ENCODE assay signal across 8 cellular contexts in genomic region chr1:155175927-155176371, GRCh38. TPM values are rescaled to one million over a fixed set of nuclear protein-coding genes. Genes with fewer than 3 reads are reported as not detected.
A peak's percentile ranks its signal among the peaks of the same experiment; 100 is the strongest.
DNase-seq lines count a peak whose midpoint lies in the region; ATAC-seq and TF ChIP-seq lines count a peak whose summit lies in the region.

No MANE protein-coding gene starts in this region.

- no peaks in the 10 kb centered on the region for H3K27me3 ChIP-seq in HL-60 (ENCODE audit: insufficient read depth, poor library complexity, severe bottlenecking)

- CTCF ChIA-PET in WTC11 (lab: Charles Lee): interaction anchor here (1.2 to 12.2 kb wide), 15 partner anchors 8 to 147 kb away, joined by 3 to 605 read pairs (median 37); partner anchors contain the start of genes ADAM15, EFNA4, MTX1 and THBS3

- H3K27ac ChIP-seq in HL-60 (replicated peaks): no peak overlapping the region

- ATAC-seq in WTC11 (no peak), omental fat pad (ENCODE audit: low FRiP score) (no peak)
- ATAC-seq in naive thymus-derived CD8-positive, alpha-beta T cell: peak in 1 of 2 donors; percentile 13

- H3K27me3 Mint-ChIP-seq in WTC11 (ENCODE audit: low read depth): no peaks in the 10 kb centered on the region
- H3K27me3 Mint-ChIP-seq in naive thymus-derived CD8-positive, alpha-beta T cell: peaks cover 0 to 2% (median 0%) of the 10 kb centered on the region in 5 donors
- H3K27me3 Mint-ChIP-seq in mesothelial cell of epicardium (ENCODE audit: low read depth): peaks cover 11% of the 10 kb centered on the region

- H3K27ac Mint-ChIP-seq in WTC11 (no peak overlapping the region), mesothelial cell of epicardium (no peak overlapping the region)
- H3K27ac Mint-ChIP-seq in naive thymus-derived CD8-positive, alpha-beta T cell: peak overlapping the region in 8 of 10 donors; percentile 29 to 98 (median 84)

- H3K4me1 Mint-ChIP-seq in WTC11 (peaks cover 29% of the 10 kb centered on the region), mesothelial cell of epicardium (peaks cover 26% of the 10 kb centered on the region)
- peaks cover 23 to 52% (median 43%) of the 10 kb centered on the region in 4 donors for H3K4me1 Mint-ChIP-seq in naive thymus-derived CD8-positive, alpha-beta T cell

- no peaks in the 10 kb centered on the region for H3K9me3 Mint-ChIP-seq in WTC11
- no peaks in the 10 kb centered on the region for H3K9me3 Mint-ChIP-seq in naive thymus-derived CD8-positive, alpha-beta T cell
- H3K9me3 Mint-ChIP-seq in mesothelial cell of epicardium: no peaks in the 10 kb centered on the region

- H3K4me3 Mint-ChIP-seq in WTC11 (peak overlapping the region; percentile 44; the same call in 1 of the 2 replicates), mesothelial cell of epicardium (no peak overlapping the region)
- H3K4me3 Mint-ChIP-seq in naive thymus-derived CD8-positive, alpha-beta T cell: peak overlapping the region in 6 of 10 donors; percentile 3 to 52 (median 40)

- POLR2A ChIA-PET in WTC11 (lab: Charles Lee): interaction anchor here (1.0 to 5.2 kb wide), 2 partner anchors 19 to 31 kb away, joined by 3 to 83 read pairs; no protein-coding TSS in a partner anchor
- POLR2A ChIA-PET in naive thymus-derived CD8-positive, alpha-beta T cell (lab: Charles Lee): interaction anchor here (0.6 to 7.8 kb wide), 4 partner anchors 18 to 67 kb away, joined by 3 to 150 read pairs (median 27); partner anchors contain the start of genes MTX1 and THBS3

- H3K36me3 Mint-ChIP-seq in WTC11 (peaks cover 31% of the 10 kb centered on the region), mesothelial cell of epicardium (no peaks in the 10 kb centered on the region)
- H3K36me3 Mint-ChIP-seq in naive thymus-derived CD8-positive, alpha-beta T cell: peaks cover 0 to 14% (median 6%) of the 10 kb centered on the region in 3 donors

- TF ChIP-seq CTCF in HL-60 (IDR thresholded peaks at IDR 0.05; ENCODE audit: insufficient read depth, low read length) (peak; percentile 13), WTC11 (IDR thresholded peaks at IDR 0.05) (no peak), mesothelial cell of epicardium (IDR thresholded peaks at IDR 0.05; ENCODE audit: unreplicated experiment) (no peak), omental fat pad (IDR thresholded peaks at IDR 0.05) (no peak)

- H3K4me3 ChIP-seq in HL-60 (replicated peaks; ENCODE audit: insufficient read depth, low read length): no peak overlapping the region

- DNase-seq in DMS153 (lab: John Stamatoyannopoulos, UW) (peak; percentile 18), DMS153 treated with DMSO at 0.1 percent for 48 hours (lab: John Stamatoyannopoulos, UW; ENCODE audit: unreplicated experiment) (no peak), HL-60 (ENCODE audit: low read depth in 1 of 2, low spot score in 1 of 2) (peak in 1 of 2 experiments; percentile 71), WTC11 (ENCODE audit: low spot score) (no peak), mesothelial cell of epicardium (ENCODE audit: low spot score in 2 of 2, unreplicated experiment in 2 of 2) (no peak), omental fat pad (ENCODE audit: low spot score) (no peak), dermis blood vessel endothelial cell (no peak)
- DNase-seq in naive thymus-derived CD8-positive, alpha-beta T cell: peak in 4 of 10 donors; percentile 20 to 34 (median 22)

TF ChIP-seq in WTC11, 78 proteins besides CTCF, POLR2A, EP300 and RAD21 (continues in another document):
- no peak for TF ChIP-seq ZNF232 (CRISPR knock-in tag; IDR thresholded peaks at IDR 0.05)
- TF ChIP-seq HMGXB4 (CRISPR knock-in tag; IDR thresholded peaks at IDR 0.05): no peak
- TF ChIP-seq NFYB (CRISPR knock-in tag; conservative IDR thresholded peaks at IDR 0.05; ENCODE audit: low read depth): no peak
- no peak for TF ChIP-seq ERG (CRISPR knock-in tag; IDR thresholded peaks at IDR 0.05)
- no peak for TF ChIP-seq PREB (CRISPR knock-in tag; IDR thresholded peaks at IDR 0.05; ENCODE audit: borderline replicate concordance)
- no peak for TF ChIP-seq ZMAT4 (CRISPR knock-in tag; IDR thresholded peaks at IDR 0.05)
- TF ChIP-seq ZNF263 (CRISPR knock-in tag; IDR thresholded peaks at IDR 0.05; ENCODE audit: low read depth): no peak
- no peak for TF ChIP-seq USF1 (CRISPR knock-in tag; IDR thresholded peaks at IDR 0.05)

RNA-seq across cellular contexts. Expression of gene TRIM46, which starts 2.3 kb away (rescaled TPM):
- total RNA-seq in WTC11 (2021) (20.3 to 22.1 TPM (median 21.4 TPM) in 3 replicates), mesothelial cell of epicardium (5.7 to 6.6 TPM (median 6.3 TPM) in 3 replicates), omental fat pad (1 to 10 TPM in 3 of 4 donors, under 1 TPM in 1; 0.36 to 1.4 (median 1.1) TPM), dermis blood vessel endothelial cell (4.1 and 4.7 TPM in 2 replicates)
- 1 to 10 TPM; 4.0 to 4.1 TPM for total RNA-seq in naive thymus-derived CD8-positive, alpha-beta T cell
- polyA plus RNA-seq in naive thymus-derived CD8-positive, alpha-beta T cell: under 1 TPM; 0.40 to 0.92 (median 0.60) TPM

RNA-seq across cellular contexts. Expression of gene KRTCAP2, which starts 2.8 kb away (rescaled TPM):
- total RNA-seq in WTC11 (2021): 104 to 161 TPM (median 147 TPM) in 3 replicates
- total RNA-seq in naive thymus-derived CD8-positive, alpha-beta T cell: 100 to 1,000 TPM; 148 to 152 TPM
- polyA plus RNA-seq in naive thymus-derived CD8-positive, alpha-beta T cell: 100 to 1,000 TPM; 453 to 495 (median 490) TPM
- total RNA-seq in mesothelial cell of epicardium: 120 to 143 TPM (median 123 TPM) in 3 replicates
- total RNA-seq in omental fat pad: 100 to 1,000 TPM in 2 of 4 donors, 10 to 100 TPM in 2; 77.9 to 171 (median 99.7) TPM
- total RNA-seq in dermis blood vessel endothelial cell: 64.4 and 128 TPM in 2 replicates

RNA-seq across cellular contexts. Expression of gene THBS3, which starts 31.7 kb away (rescaled TPM):
- total RNA-seq in WTC11 (2021) (4.0 to 5.3 TPM (median 5.3 TPM) in 3 replicates), mesothelial cell of epicardium (53.1 to 57.9 TPM (median 54.0 TPM) in 3 replicates), omental fat pad (10 to 100 TPM; 11.3 to 32.2 (median 25.0) TPM), dermis blood vessel endothelial cell (15.9 and 16.2 TPM in 2 replicates)
- 10 to 100 TPM; 36.8 to 37.9 TPM for total RNA-seq in naive thymus-derived CD8-positive, alpha-beta T cell
- polyA plus RNA-seq in naive thymus-derived CD8-positive, alpha-beta T cell: 1 to 10 TPM; 1.2 to 3.8 (median 3.0) TPM

RNA-seq across cellular contexts. Expression of gene MTX1, which starts 32.5 kb away (rescaled TPM):
- total RNA-seq in WTC11 (2021): 57.5 to 62.8 TPM (median 60.4 TPM) in 3 replicates
- total RNA-seq in naive thymus-derived CD8-positive, alpha-beta T cell: 10 to 100 TPM; 26.9 to 27.1 TPM
- polyA plus RNA-seq in naive thymus-derived CD8-positive, alpha-beta T cell: 10 to 100 TPM; 45.8 to 50.7 (median 48.5) TPM
- 33.9 to 35.7 TPM (median 33.9 TPM) in 3 replicates for total RNA-seq in mesothelial cell of epicardium
- total RNA-seq in omental fat pad: 10 to 100 TPM; 38.3 to 52.0 (median 40.8) TPM
- 49.3 and 50.2 TPM in 2 replicates for total RNA-seq in dermis blood vessel endothelial cell

RNA-seq across cellular contexts. Expression of gene DPM3, which starts 35.6 kb away (rescaled TPM):
- total RNA-seq in WTC11 (2021) (70.6 to 79.8 TPM (median 73.5 TPM) in 3 replicates), mesothelial cell of epicardium (49.7 to 60.9 TPM (median 54.1 TPM) in 3 replicates), omental fat pad (10 to 100 TPM; 32.5 to 70.8 (median 58.5) TPM), dermis blood vessel endothelial cell (16.1 and 41.4 TPM in 2 replicates)
- total RNA-seq in naive thymus-derived CD8-positive, alpha-beta T cell: 10 to 100 TPM; 45.2 to 59.8 TPM
- polyA plus RNA-seq in naive thymus-derived CD8-positive, alpha-beta T cell: 100 to 1,000 TPM; 103 to 159 (median 159) TPM

Comparison
In these comparisons a context has a peak if more than half of its experiments do, and no peak if none do; other contexts are left out.
1. H3K27ac Mint-ChIP-seq: peak in naive thymus-derived CD8-positive, alpha-beta T cell (8 of 10); none in WTC11 (single experiment) and mesothelial cell of epicardium (single experiment).